ENCODE assay signal across 9 cellular contexts in genomic region chr6:42744351-42744890, GRCh38. TPM values are rescaled to one million over a fixed set of nuclear protein-coding genes. Genes with fewer than 3 reads are reported as not detected.
A peak's percentile ranks its signal among the peaks of the same experiment; 100 is the strongest.
DNase-seq lines count a peak whose midpoint lies in the region; ATAC-seq and TF ChIP-seq lines count a peak whose summit lies in the region.
"Had no signal": no experiment of that assay in that cellular context is flagged by ENCODE, and none has a peak within 500 bp of the region (broad histone marks: within the 10 kb centered on the region; RNA-seq: fewer than 3 reads in every experiment).

No MANE protein-coding gene starts in this region.

- H3K4me3 Mint-ChIP-seq in activated T-cell treated with anti-CD3 and anti-CD28 coated beads, Interleukin-2, amount 50 U/mL, for 72 hours: peak overlapping the region; percentile 91 to 97
- H3K4me3 Mint-ChIP-seq in activated naive CD8-positive, alpha-beta T cell treated with anti-CD3 and anti-CD28 coated beads for 36 hours: peak overlapping the region; percentile 100

- ATAC-seq in activated T-cell treated with anti-CD3 and anti-CD28 coated beads, Interleukin-2, amount 50 U/mL, for 72 hours (replicated peaks in 1 of 2): no peak
- no peak for ATAC-seq in left lung
- no peak for ATAC-seq in HG03354 (IDR thresholded peaks at IDR 0.05; ENCODE audit: poor library complexity, severe bottlenecking, unreplicated experiment)

- no peaks in the 10 kb centered on the region for H3K27me3 Mint-ChIP-seq in activated T-cell treated with anti-CD3 and anti-CD28 coated beads, Interleukin-2, amount 50 U/mL, for 72 hours (ENCODE audit: low read depth)
- H3K27me3 Mint-ChIP-seq in activated naive CD8-positive, alpha-beta T cell treated with anti-CD3 and anti-CD28 coated beads for 36 hours: no peaks in the 10 kb centered on the region

- no peak for DNase-seq in activated T-cell treated with anti-CD3 and anti-CD28 coated beads, Interleukin-2, amount 50 U/mL, for 72 hours
- DNase-seq in activated T-cell treated with anti-CD3 and anti-CD28 coated beads, Interleukin-2, amount 50 U/mL, for 48 hours: no peak
- no peak for DNase-seq in activated naive CD8-positive, alpha-beta T cell treated with anti-CD3 and anti-CD28 coated beads for 36 hours
- DNase-seq in left lung: no peak
- DNase-seq in tibial artery: peak in 1 of 2 donors; percentile 41
- no peak for DNase-seq in stimulated activated CD4-positive, alpha-beta T cell treated with anti-CD3 and anti-CD28 coated beads, Interleukin-15, amount 100 ng/mL, for 24 hours
- DNase-seq in SW480 (ENCODE audit: low spot score): no peak

- intact Hi-C loops in left lung (cut with DNase I): no loop called here
- intact Hi-C loops in tibial artery (cut with DNase I; ENCODE audit: low total_unique reads): no loop called here

- H3K27ac Mint-ChIP-seq in activated T-cell treated with anti-CD3 and anti-CD28 coated beads, Interleukin-2, amount 50 U/mL, for 72 hours: no peak overlapping the region
- peak overlapping the region; percentile 34 for H3K27ac Mint-ChIP-seq in activated naive CD8-positive, alpha-beta T cell treated with anti-CD3 and anti-CD28 coated beads for 36 hours

- peak overlapping the region in 1 of 2 donors; percentile 91 for H3K27ac ChIP-seq in left lung
- H3K27ac ChIP-seq in tibial artery: peak overlapping the region; percentile 90 to 91

- H3K36me3 Mint-ChIP-seq in activated T-cell treated with anti-CD3 and anti-CD28 coated beads, Interleukin-2, amount 50 U/mL, for 72 hours (ENCODE audit: insufficient read depth in 2 of 2): peaks cover 3 to 11% of the 10 kb centered on the region in 2 donors
- H3K36me3 Mint-ChIP-seq in activated naive CD8-positive, alpha-beta T cell treated with anti-CD3 and anti-CD28 coated beads for 36 hours: peaks cover 34% of the 10 kb centered on the region

- H3K4me1 ChIP-seq in left lung (peaks cover 5 to 37% of the 10 kb centered on the region in 2 donors), tibial artery (peaks cover 0 to 37% (median 24%) of the 10 kb centered on the region in 4 donors)

- peak overlapping the region; percentile 96 to 99 for H3K4me3 ChIP-seq in left lung
- H3K4me3 ChIP-seq in tibial artery: peak overlapping the region; percentile 80 to 98

- H3K27me3 ChIP-seq in left lung: no peaks in the 10 kb centered on the region
- H3K27me3 ChIP-seq in tibial artery: no peaks in the 10 kb centered on the region

- H3K9me3 Mint-ChIP-seq in activated T-cell treated with anti-CD3 and anti-CD28 coated beads, Interleukin-2, amount 50 U/mL, for 72 hours: peaks cover 0 to 1% of the 10 kb centered on the region in 2 donors
- H3K9me3 Mint-ChIP-seq in activated naive CD8-positive, alpha-beta T cell treated with anti-CD3 and anti-CD28 coated beads for 36 hours: peaks cover 3% of the 10 kb centered on the region

- H3K9me3 ChIP-seq in left lung (no peaks in the 10 kb centered on the region), tibial artery (no peaks in the 10 kb centered on the region)

- no peak for TF ChIP-seq CTCF in left lung (IDR thresholded peaks at IDR 0.05)
- no peak for TF ChIP-seq CTCF in tibial artery (IDR thresholded peaks at IDR 0.05)

- peaks cover 38% of the 10 kb centered on the region for H3K4me1 Mint-ChIP-seq in activated T-cell treated with anti-CD3 and anti-CD28 coated beads, Interleukin-2, amount 50 U/mL, for 72 hours (ENCODE audit: low read depth)
- H3K4me1 Mint-ChIP-seq in activated naive CD8-positive, alpha-beta T cell treated with anti-CD3 and anti-CD28 coated beads for 36 hours: peaks cover 26% of the 10 kb centered on the region

- H3K36me3 ChIP-seq in left lung: no peaks in the 10 kb centered on the region
- H3K36me3 ChIP-seq in tibial artery: no peaks in the 10 kb centered on the region

RNA-seq across cellular contexts. Expression of gene TBCC, which starts 1.5 kb away (rescaled TPM):
- 10 to 100 TPM; 24.3 to 25.3 TPM for total RNA-seq in activated T-cell treated with anti-CD3 and anti-CD28 coated beads, Interleukin-2, amount 50 U/mL, for 72 hours
- 10 to 100 TPM; 16.8 to 18.3 TPM for total RNA-seq in activated naive CD8-positive, alpha-beta T cell treated with anti-CD3 and anti-CD28 coated beads for 36 hours
- total RNA-seq in left lung: 10 to 100 TPM; 16.8 to 20.4 TPM

RNA-seq across cellular contexts. Expression of gene PRPH2, which starts 22.0 kb away (rescaled TPM):
- total RNA-seq in activated T-cell treated with anti-CD3 and anti-CD28 coated beads, Interleukin-2, amount 50 U/mL, for 72 hours: under 1 TPM in 1 of 2 donors, not detected in 1; 0.14 TPM
- total RNA-seq in activated naive CD8-positive, alpha-beta T cell treated with anti-CD3 and anti-CD28 coated beads for 36 hours: under 1 TPM in 1 of 2 experiments, not detected in 1; 0.06 TPM
- total RNA-seq in left lung: 1 to 10 TPM; 1.7 to 1.9 TPM
- total RNA-seq: mononuclear cell had no signal

RNA-seq across cellular contexts. Expression of gene BICRAL, which starts 37.4 kb away (rescaled TPM):
- 10 to 100 TPM; 21.9 to 24.4 TPM for total RNA-seq in activated T-cell treated with anti-CD3 and anti-CD28 coated beads, Interleukin-2, amount 50 U/mL, for 72 hours
- 10 to 100 TPM; 10.6 to 10.7 TPM for total RNA-seq in activated naive CD8-positive, alpha-beta T cell treated with anti-CD3 and anti-CD28 coated beads for 36 hours
- 10 to 100 TPM; 12.6 to 15.9 TPM for total RNA-seq in left lung
